8 cellular contexts compared by ENCODE assay signal in genomic region chr16:67718668-67719047, GRCh38. TPM values are rescaled to one million over a fixed set of nuclear protein-coding genes. Genes with fewer than 3 reads are reported as not detected.
DNase-seq lines count a peak whose midpoint lies in the region; FAIRE-seq and TF ChIP-seq lines count a peak whose summit lies in the region.

No MANE protein-coding gene starts in this region.

- DNase-seq in NCI-H524 (lab: John Stamatoyannopoulos, UW) (peak; percentile 53 to 56), NCI-H524 treated with DMSO at 0.1 percent for 48 hours (lab: John Stamatoyannopoulos, UW) (no peak), HuH-7 (ENCODE audit: low spot score) (peak; percentile 39), astrocyte (ENCODE audit: low read depth) (no peak), kidney epithelial cell (ENCODE audit: low read depth) (no peak), NCI-H774 (lab: John Stamatoyannopoulos, UW) (no peak), NCI-H510A (lab: John Stamatoyannopoulos, UW) (no peak)

- no peaks in the 10 kb centered on the region for H3K36me3 ChIP-seq in astrocyte (ENCODE audit: insufficient read depth, low read length)
- H3K36me3 ChIP-seq in kidney epithelial cell (ENCODE audit: control insufficient read depth, insufficient read depth, low read length), result no peaks in the 10 kb centered on the region
- H3K36me3 ChIP-seq in stomach smooth muscle (ENCODE audit: control insufficient read depth in 2 of 2, insufficient read depth in 2 of 2, low read length in 2 of 2), result no peaks in the 10 kb centered on the region

- H3K27ac Mint-ChIP-seq in astrocyte (ENCODE audit: unreplicated experiment), result peak overlapping the region; percentile 88

- no peaks in the 10 kb centered on the region for H3K27me3 Mint-ChIP-seq in astrocyte (ENCODE audit: low read depth, unreplicated experiment)

- FAIRE-seq in astrocyte (lab: Jason Lieb, UNC), result no peak

- H3K4me1 ChIP-seq in astrocyte (ENCODE audit: insufficient read depth, low read length) (peaks cover 22% of the 10 kb centered on the region), stomach smooth muscle (ENCODE audit: control insufficient read depth, insufficient read depth, low read length) (peaks cover 18% of the 10 kb centered on the region)

- peaks cover 35% of the 10 kb centered on the region for H4K20me1 ChIP-seq in astrocyte (ENCODE audit: insufficient read depth, low read length)

- peak overlapping the region; percentile 89 for H3K9ac ChIP-seq in astrocyte (ENCODE audit: low read length)
- H3K9ac ChIP-seq in stomach smooth muscle (ENCODE audit: low read length in 2 of 2), result peak overlapping the region; percentile 86 to 94

- H3K9me3 ChIP-seq in astrocyte (ENCODE audit: insufficient read depth, low read depth, low read length) (no peaks in the 10 kb centered on the region), stomach smooth muscle (ENCODE audit: control insufficient read depth in 2 of 2, low read length in 2 of 2) (no peaks in the 10 kb centered on the region)

- H3K79me2 ChIP-seq in astrocyte (ENCODE audit: insufficient read depth, low read length), result peaks cover 54% of the 10 kb centered on the region

- TF ChIP-seq CTCF in astrocyte (IDR thresholded peaks at IDR 0.05; ENCODE audit: insufficient read depth, low read depth, low read length), result no peak
- TF ChIP-seq CTCF in kidney epithelial cell (IDR thresholded peaks at IDR 0.05; ENCODE audit: insufficient read depth, low read length, poor library complexity, severe bottlenecking), result no peak

- peak overlapping the region; percentile 85 for H3K27ac ChIP-seq in astrocyte (ENCODE audit: low read depth, low read length)
- H3K27ac ChIP-seq in stomach smooth muscle (ENCODE audit: low read length), result peak overlapping the region; percentile 81

- peaks cover 13% of the 10 kb centered on the region for H3K4me1 Mint-ChIP-seq in astrocyte (ENCODE audit: low read depth, unreplicated experiment)

- no peaks in the 10 kb centered on the region for H3K9me3 Mint-ChIP-seq in astrocyte (ENCODE audit: unreplicated experiment)

- peak overlapping the region; percentile 99 for H3K4me3 Mint-ChIP-seq in astrocyte (ENCODE audit: unreplicated experiment)

- H3K27me3 ChIP-seq in astrocyte (ENCODE audit: insufficient read depth, low read length) (no peaks in the 10 kb centered on the region), kidney epithelial cell (ENCODE audit: control insufficient read depth, insufficient read depth, low read length) (no peaks in the 10 kb centered on the region), stomach smooth muscle (ENCODE audit: control insufficient read depth in 1 of 2, insufficient read depth in 2 of 2, low read length in 2 of 2) (no peaks in the 10 kb centered on the region)

- peak overlapping the region; percentile 86 for H2AFZ ChIP-seq in astrocyte (ENCODE audit: low read depth, low read length)

- peak overlapping the region; percentile 90 for H3K4me2 ChIP-seq in astrocyte (ENCODE audit: low read length)

- H3K36me3 Mint-ChIP-seq in astrocyte (ENCODE audit: low read depth, unreplicated experiment), result peaks cover 8% of the 10 kb centered on the region

- H3K4me3 ChIP-seq in astrocyte (ENCODE audit: insufficient read depth, low read depth, low read length) (peak overlapping the region; percentile 76), kidney epithelial cell (ENCODE audit: low read depth, low read length) (peak overlapping the region; percentile 90), stomach smooth muscle (ENCODE audit: low read length in 2 of 2) (peak overlapping the region; percentile 84 to 89)

RNA-seq across cellular contexts. Expression of gene GFOD2, which starts 0.5 kb away (rescaled TPM):
- total RNA-seq in astrocyte (31.3 and 32.4 TPM in 2 replicates), kidney epithelial cell (19.3 and 21.9 TPM in 2 replicates)

RNA-seq across cellular contexts. Expression of gene C16orf86, which starts 52.0 kb away (rescaled TPM):
- 0.32 and 1.6 TPM in 2 replicates for total RNA-seq in astrocyte
- 2.0 and 4.5 TPM in 2 replicates for total RNA-seq in kidney epithelial cell

RNA-seq across cellular contexts. Expression of gene ENKD1, which starts 52.1 kb away (rescaled TPM):
- total RNA-seq in astrocyte, result 6.0 and 8.5 TPM in 2 replicates
- total RNA-seq in kidney epithelial cell, result 24.0 and 28.7 TPM in 2 replicates

RNA-seq across cellular contexts. Expression of gene PARD6A, which starts 57.9 kb away (rescaled TPM):
- 1.2 and 1.4 TPM in 2 replicates for total RNA-seq in astrocyte
- total RNA-seq in kidney epithelial cell, result 6.5 and 12.1 TPM in 2 replicates

RNA-seq across cellular contexts. Expression of gene ACD, which starts 58.6 kb away (rescaled TPM):
- total RNA-seq in astrocyte (11.8 and 13.5 TPM in 2 replicates), kidney epithelial cell (29.1 and 36.4 TPM in 2 replicates)

Comparison
In these comparisons a context has a peak if more than half of its experiments do, and no peak if none do; other contexts are left out.
1. DNase-seq: peak in NCI-H524 (2 of 2) and HuH-7 (single experiment); none in NCI-H524 treated with DMSO at 0.1 percent for 48 hours (single experiment), astrocyte (single experiment), kidney epithelial cell (single experiment), NCI-H774 (single experiment) and NCI-H510A (single experiment).
2. Peak in every context shown above with its lines, with median percentiles within 50 percentile points of each other: H3K4me3 ChIP-seq.